In genomic region chr17:1455291-1455747, GRCh38 we compare ENCODE assay signal across 8 cellular contexts. TPM values are rescaled to one million over a fixed set of nuclear protein-coding genes. Genes with fewer than 3 reads are reported as not detected.
DNase-seq lines count a peak whose midpoint lies in the region; ATAC-seq and TF ChIP-seq lines count a peak whose summit lies in the region.

No MANE protein-coding gene starts in this region.

- H3K27ac ChIP-seq in esophagus muscularis mucosa (replicated peaks in 1 of 4) = peak overlapping the region; percentile 90 to 99 (median 90)
- peak overlapping the region; percentile 83 for H3K27ac ChIP-seq in muscle layer of duodenum (ENCODE audit: low read length)
- H3K27ac ChIP-seq in tibial artery = peak overlapping the region; percentile 93 to 96

- H3K27me3 ChIP-seq in BE2C (no peaks in the 10 kb centered on the region), esophagus muscularis mucosa (no peaks in the 10 kb centered on the region), muscle layer of duodenum (ENCODE audit: low read depth, low read length) (no peaks in the 10 kb centered on the region), tibial artery (no peaks in the 10 kb centered on the region)

- peak overlapping the region; percentile 94 for H3K27ac Mint-ChIP-seq in activated T-cell treated with anti-CD3 and anti-CD28 coated beads, Interleukin-2, amount 50 U/mL, for 24 hours

- no peaks in the 10 kb centered on the region for H3K9me3 Mint-ChIP-seq in activated T-cell treated with anti-CD3 and anti-CD28 coated beads, Interleukin-2, amount 50 U/mL, for 24 hours

- 1% methylated on average over 14 of the region's 27 CpGs for WGBS in esophagus muscularis mucosa

- peaks cover 37% of the 10 kb centered on the region for H3K36me3 Mint-ChIP-seq in activated T-cell treated with anti-CD3 and anti-CD28 coated beads, Interleukin-2, amount 50 U/mL, for 24 hours (ENCODE audit: low read depth)

- no peak for TF ChIP-seq POLR2A in esophagus muscularis mucosa (IDR thresholded peaks at IDR 0.05; ENCODE audit: low read depth)

- ATAC-seq in GM18858 (IDR thresholded peaks at IDR 0.05; ENCODE audit: unreplicated experiment) (peak; percentile 9), HG03045 (IDR thresholded peaks at IDR 0.05; ENCODE audit: unreplicated experiment) (peak; percentile 13)

- H3K9me3 ChIP-seq in BE2C = no peaks in the 10 kb centered on the region
- H3K9me3 ChIP-seq in esophagus muscularis mucosa = no peaks in the 10 kb centered on the region
- no peaks in the 10 kb centered on the region for H3K9me3 ChIP-seq in muscle layer of duodenum (ENCODE audit: control insufficient read depth in 1 of 2, low read length in 2 of 2)
- H3K9me3 ChIP-seq in tibial artery = no peaks in the 10 kb centered on the region

- H3K4me3 ChIP-seq in BE2C (ENCODE audit: low read depth, low read length) (peak overlapping the region; percentile 74), esophagus muscularis mucosa (peak overlapping the region; percentile 71 to 88 (median 84)), muscle layer of duodenum (ENCODE audit: low read depth in 1 of 2, low read length in 2 of 2) (peak overlapping the region; percentile 70 to 97), tibial artery (peak overlapping the region; percentile 92 to 93)

- no peaks in the 10 kb centered on the region for H3K4me1 ChIP-seq in BE2C
- peaks cover 47 to 61% (median 59%) of the 10 kb centered on the region in 4 donors for H3K4me1 ChIP-seq in esophagus muscularis mucosa
- peaks cover 8 to 26% of the 10 kb centered on the region in 2 donors for H3K4me1 ChIP-seq in muscle layer of duodenum (ENCODE audit: control insufficient read depth in 1 of 2, insufficient read depth in 2 of 2, low read length in 2 of 2)
- H3K4me1 ChIP-seq in tibial artery = peaks cover 0 to 62% (median 43%) of the 10 kb centered on the region in 4 donors

- H3K36me3 ChIP-seq in BE2C = no peaks in the 10 kb centered on the region; the same call in 1 of the 2 replicates
- peaks cover 0 to 9% (median 5%) of the 10 kb centered on the region in 4 donors for H3K36me3 ChIP-seq in esophagus muscularis mucosa
- peaks cover 0 to 6% of the 10 kb centered on the region in 2 donors for H3K36me3 ChIP-seq in muscle layer of duodenum (ENCODE audit: control insufficient read depth in 1 of 2, insufficient read depth in 2 of 2, low read length in 2 of 2)
- H3K36me3 ChIP-seq in tibial artery = peaks cover 0 to 12% (median 0%) of the 10 kb centered on the region in 3 donors

- DNase-seq in BE2C (peak; percentile 59), NCI-H69 (lab: John Stamatoyannopoulos, UW) (peak; percentile 55), esophagus muscularis mucosa (ENCODE audit: extremely low spot score) (no peak), tibial artery (peak; percentile 73 to 86)
- DNase-seq in activated T-cell treated with anti-CD3 and anti-CD28 coated beads, Interleukin-2, amount 50 U/mL, for 24 hours = peak; percentile 64

- H3K4me3 Mint-ChIP-seq in activated T-cell treated with anti-CD3 and anti-CD28 coated beads, Interleukin-2, amount 50 U/mL, for 24 hours = peak overlapping the region; percentile 92

- H3K27me3 Mint-ChIP-seq in activated T-cell treated with anti-CD3 and anti-CD28 coated beads, Interleukin-2, amount 50 U/mL, for 24 hours = peaks cover 11% of the 10 kb centered on the region

- no peak for TF ChIP-seq EP300 in esophagus muscularis mucosa (IDR thresholded peaks at IDR 0.05)

- TF ChIP-seq CTCF in BE2C (IDR thresholded peaks at IDR 0.05; ENCODE audit: low read depth, low read length) (peak; percentile 53), esophagus muscularis mucosa (IDR thresholded peaks at IDR 0.05) (peak; percentile 36 to 70 (median 49)), tibial artery (IDR thresholded peaks at IDR 0.05) (peak; percentile 66 to 81)

- peaks cover 55% of the 10 kb centered on the region for H3K4me1 Mint-ChIP-seq in activated T-cell treated with anti-CD3 and anti-CD28 coated beads, Interleukin-2, amount 50 U/mL, for 24 hours (ENCODE audit: low read depth)

- intact Hi-C loops in esophagus muscularis mucosa (cut with DNase I) (no loop called here), tibial artery (cut with DNase I; ENCODE audit: low total_unique reads) (loop anchor here (5.0 kb wide), 2 partner anchors 37 to 57 kb away; partner anchors contain the start of gene MYO1C)

RNA-seq across cellular contexts. Expression of gene CRK, which starts 0.7 kb away (rescaled TPM):
- polyA plus RNA-seq in BE2C (2012; ENCODE audit: insufficient read depth, insufficient read length, low read depth) = 29.0 TPM
- total RNA-seq in esophagus muscularis mucosa = 100 to 1,000 TPM in 1 of 4 donors, 10 to 100 TPM in 3; 59.8 to 102 (median 75.7) TPM

RNA-seq across cellular contexts. Expression of gene MYO1C, which starts 37.2 kb away (rescaled TPM):
- polyA plus RNA-seq in BE2C (2012; ENCODE audit: insufficient read depth, insufficient read length, low read depth) = 12.9 TPM
- total RNA-seq in esophagus muscularis mucosa = 100 to 1,000 TPM; 248 to 444 (median 347) TPM

RNA-seq across cellular contexts. Expression of gene YWHAE, which starts 55.3 kb away (rescaled TPM):
- polyA plus RNA-seq in BE2C (2012; ENCODE audit: insufficient read depth, insufficient read length, low read depth) = 609 TPM
- 100 to 1,000 TPM; 329 to 408 (median 364) TPM for total RNA-seq in esophagus muscularis mucosa
